In genomic region chr6:139373928-139374356, GRCh38 we compare ENCODE assay signal across 2 cellular contexts.
TF ChIP-seq lines count a peak whose summit lies in the region.

No MANE protein-coding gene starts in this region.

TF ChIP-seq in K562, 482 proteins besides CTCF, POLR2A, EP300 and RAD21 (continues in another document):
- TF ChIP-seq MTA1 (IDR thresholded peaks at IDR 0.05; ENCODE audit: borderline replicate concordance) (0 out of 2 replicates have a peak, but pooled peaks have one; percentile 10), ZBED1 (IDR thresholded peaks at IDR 0.05) (no peak), NFIC (IDR thresholded peaks at IDR 0.05) (no peak), ZEB2 (IDR thresholded peaks at IDR 0.05) (peak; percentile 10; the same call in 1 of the 2 replicates), ETV1 (tag; conservative IDR thresholded peaks at IDR 0.05; ENCODE audit: low read depth) (0 out of 2 replicates have a peak, but pooled peaks have one; percentile 31), RBM14 (IDR thresholded peaks at IDR 0.05; ENCODE audit: borderline replicate concordance, insufficient read depth, low read depth, low read length) (0 out of 2 replicates have a peak, but pooled peaks have one; percentile 58), SPI1 (IDR thresholded peaks at IDR 0.05; ENCODE audit: borderline replicate concordance, low read depth, low read length) (peak; percentile 70; the same call in 1 of the 2 replicates), SRSF9 (IDR thresholded peaks at IDR 0.05; ENCODE audit: borderline replicate concordance, low read depth, low read length) (no peak), ZNF740 (CRISPR knock-in tag; IDR thresholded peaks at IDR 0.05) (no peak), ZNF740 (tag; IDR thresholded peaks at IDR 0.05) (peak in 1 of 2 experiments; percentile 68; a peak in 1 of 4 replicates), ZNF79 (CRISPR knock-in tag; IDR thresholded peaks at IDR 0.05; ENCODE audit: low read depth) (no peak), LARP7 (IDR thresholded peaks at IDR 0.05) (0 out of 2 replicates have a peak, but pooled peaks have one; percentile 30), CHD4 (IDR thresholded peaks at IDR 0.05; ENCODE audit: insufficient read depth, insufficient replicate concordance, low read depth, low read length, poor library complexity, severe bottlenecking) (peak; percentile 6), NFRKB (IDR thresholded peaks at IDR 0.05; ENCODE audit: low read depth) (no peak), ZBTB17 (CRISPR knock-in tag; IDR thresholded peaks at IDR 0.05) (no peak; the same call in 1 of the 2 replicates), SMARCE1 (IDR thresholded peaks at IDR 0.05) (peak; percentile 49; the same call in 1 of the 2 replicates), ELF4 (CRISPR knock-in tag; IDR thresholded peaks at IDR 0.05) (peak; percentile 68; the same call in 1 of the 2 replicates), SRSF3 (IDR thresholded peaks at IDR 0.05; ENCODE audit: insufficient read depth, low read length) (peak; percentile 46; the same call in 1 of the 2 replicates), PHB (CRISPR knock-in tag; IDR thresholded peaks at IDR 0.05) (peak; percentile 65; the same call in 1 of the 2 replicates), HDAC6 (IDR thresholded peaks at IDR 0.05; ENCODE audit: low read depth, low read length) (no peak), FOXM1 (IDR thresholded peaks at IDR 0.05; ENCODE audit: low read depth) (no peak), FOXM1 (CRISPR knock-in tag; IDR thresholded peaks at IDR 0.05; ENCODE audit: low read depth) (0 out of 2 replicates have a peak, but pooled peaks have one; percentile 36), MYC (IDR thresholded peaks at IDR 0.05; ENCODE audit: low read depth, low read length) (no peak), MYC (CRISPR knock-in tag; IDR thresholded peaks at IDR 0.05; ENCODE audit: borderline replicate concordance, low read depth) (peak; percentile 21; the same call in 1 of the 2 replicates), HDAC2 (IDR thresholded peaks at IDR 0.05) (no peak), RBBP5 (IDR thresholded peaks at IDR 0.05; ENCODE audit: borderline replicate concordance, insufficient read depth, low read length, poor library complexity, severe bottlenecking) (peak; percentile 44), THRAP3 (IDR thresholded peaks at IDR 0.05; ENCODE audit: borderline replicate concordance) (no peak), ZNF12 (CRISPR knock-in tag; IDR thresholded peaks at IDR 0.05) (0 out of 2 replicates have a peak, but pooled peaks have one; percentile 49), TEAD4 (IDR thresholded peaks at IDR 0.05; ENCODE audit: low read length) (no peak), TEAD4 (CRISPR knock-in tag; IDR thresholded peaks at IDR 0.05; ENCODE audit: borderline replicate concordance) (no peak), MCM2 (IDR thresholded peaks at IDR 0.05; ENCODE audit: low read depth) (no peak), ZBTB7A (IDR thresholded peaks at IDR 0.05; ENCODE audit: borderline replicate concordance, control insufficient read depth, low read depth, low read length) (0 out of 2 replicates have a peak, but pooled peaks have one; percentile 17), SMC3 (conservative IDR thresholded peaks at IDR 0.05; ENCODE audit: insufficient read depth, low read depth, low read length) (no peak), ZBTB5 (IDR thresholded peaks at IDR 0.05) (0 out of 2 replicates have a peak, but pooled peaks have one; percentile 13)

TF ChIP-seq in HepG2, 621 proteins besides CTCF, POLR2A, EP300 and RAD21 (continues in another document):
- TF ChIP-seq ZNF850 (CRISPR knock-in tag; conservative IDR thresholded peaks at IDR 0.05) (no peak), REXO4 (CRISPR knock-in tag; IDR thresholded peaks at IDR 0.05; ENCODE audit: borderline replicate concordance) (no peak), ZNF446 (CRISPR knock-in tag; IDR thresholded peaks at IDR 0.05) (no peak), ZNF775 (CRISPR knock-in tag; IDR thresholded peaks at IDR 0.05; ENCODE audit: borderline replicate concordance) (no peak), MXI1 (IDR thresholded peaks at IDR 0.05; ENCODE audit: borderline replicate concordance, low read depth, low read length) (0 out of 3 replicates have a peak, but pooled peaks have one; percentile 7), HDAC6 (IDR thresholded peaks at IDR 0.05; ENCODE audit: low read depth, low read length) (no peak), ZNF317 (CRISPR knock-in tag; IDR thresholded peaks at IDR 0.05) (peak; percentile 62; the same call in 1 of the 2 replicates), ZNF432 (CRISPR knock-in tag; IDR thresholded peaks at IDR 0.05; ENCODE audit: borderline replicate concordance) (no peak), SIX1 (CRISPR knock-in tag; IDR thresholded peaks at IDR 0.05; ENCODE audit: borderline replicate concordance) (no peak), CHD4 (IDR thresholded peaks at IDR 0.05; ENCODE audit: borderline replicate concordance, low read length) (no peak), KDM5A (IDR thresholded peaks at IDR 0.05; ENCODE audit: borderline replicate concordance, low read length) (0 out of 2 replicates have a peak, but pooled peaks have one; percentile 5), HNF4G (IDR thresholded peaks at IDR 0.05; ENCODE audit: borderline replicate concordance, low read depth, low read length) (no peak), HNF4G (CRISPR knock-in tag; IDR thresholded peaks at IDR 0.05; ENCODE audit: borderline replicate concordance, low read depth) (no peak), ZNF780A (CRISPR knock-in tag; IDR thresholded peaks at IDR 0.05) (no peak), ZNF224 (CRISPR knock-in tag; IDR thresholded peaks at IDR 0.05) (no peak), POLR2AphosphoS5 (IDR thresholded peaks at IDR 0.05; ENCODE audit: low read depth, low read length) (no peak), ZNF776 (CRISPR knock-in tag; IDR thresholded peaks at IDR 0.05) (no peak), PAF1 (CRISPR knock-in tag; IDR thresholded peaks at IDR 0.05) (no peak), SAFB2 (CRISPR knock-in tag; IDR thresholded peaks at IDR 0.05; ENCODE audit: borderline replicate concordance, low read depth) (0 out of 2 replicates have a peak, but pooled peaks have one; percentile 68), MIXL1 (CRISPR knock-in tag; IDR thresholded peaks at IDR 0.05) (no peak), NONO (IDR thresholded peaks at IDR 0.05) (no peak), NONO (CRISPR knock-in tag; conservative IDR thresholded peaks at IDR 0.05) (no peak), THAP9 (CRISPR knock-in tag; IDR thresholded peaks at IDR 0.05; ENCODE audit: borderline replicate concordance) (peak; percentile 20; the same call in 1 of the 2 replicates), ZC3H13 (CRISPR knock-in tag; IDR thresholded peaks at IDR 0.05) (no peak), ZNF501 (CRISPR knock-in tag; IDR thresholded peaks at IDR 0.05) (peak; percentile 75), IKZF4 (CRISPR knock-in tag; IDR thresholded peaks at IDR 0.05; ENCODE audit: borderline replicate concordance, low read depth, not compliant biosample characterization) (peak; percentile 25), TBL1XR1 (IDR thresholded peaks at IDR 0.05; ENCODE audit: borderline replicate concordance, low read length, partially characterized antibody) (no peak), RARG (CRISPR knock-in tag; IDR thresholded peaks at IDR 0.05; ENCODE audit: low read depth) (no peak), MYNN (CRISPR knock-in tag; IDR thresholded peaks at IDR 0.05; ENCODE audit: low read depth) (no peak), JUNB (CRISPR knock-in tag; IDR thresholded peaks at IDR 0.05; ENCODE audit: borderline replicate concordance) (0 out of 2 replicates have a peak, but pooled peaks have one; percentile 6), TCF12 (IDR thresholded peaks at IDR 0.05) (no peak), TCF12 (CRISPR knock-in tag; IDR thresholded peaks at IDR 0.05) (no peak), FUBP1 (CRISPR knock-in tag; IDR thresholded peaks at IDR 0.05; ENCODE audit: borderline replicate concordance) (peak; percentile 60; the same call in 1 of the 2 replicates), ZNF879 (CRISPR knock-in tag; IDR thresholded peaks at IDR 0.05) (peak; percentile 23; the same call in 1 of the 2 replicates), ZFY (CRISPR knock-in tag; IDR thresholded peaks at IDR 0.05) (no peak), ZNF253 (CRISPR knock-in tag; IDR thresholded peaks at IDR 0.05; ENCODE audit: borderline replicate concordance) (0 out of 2 replicates have a peak, but pooled peaks have one; percentile 7)
- TF ChIP-seq, protein P1, sequence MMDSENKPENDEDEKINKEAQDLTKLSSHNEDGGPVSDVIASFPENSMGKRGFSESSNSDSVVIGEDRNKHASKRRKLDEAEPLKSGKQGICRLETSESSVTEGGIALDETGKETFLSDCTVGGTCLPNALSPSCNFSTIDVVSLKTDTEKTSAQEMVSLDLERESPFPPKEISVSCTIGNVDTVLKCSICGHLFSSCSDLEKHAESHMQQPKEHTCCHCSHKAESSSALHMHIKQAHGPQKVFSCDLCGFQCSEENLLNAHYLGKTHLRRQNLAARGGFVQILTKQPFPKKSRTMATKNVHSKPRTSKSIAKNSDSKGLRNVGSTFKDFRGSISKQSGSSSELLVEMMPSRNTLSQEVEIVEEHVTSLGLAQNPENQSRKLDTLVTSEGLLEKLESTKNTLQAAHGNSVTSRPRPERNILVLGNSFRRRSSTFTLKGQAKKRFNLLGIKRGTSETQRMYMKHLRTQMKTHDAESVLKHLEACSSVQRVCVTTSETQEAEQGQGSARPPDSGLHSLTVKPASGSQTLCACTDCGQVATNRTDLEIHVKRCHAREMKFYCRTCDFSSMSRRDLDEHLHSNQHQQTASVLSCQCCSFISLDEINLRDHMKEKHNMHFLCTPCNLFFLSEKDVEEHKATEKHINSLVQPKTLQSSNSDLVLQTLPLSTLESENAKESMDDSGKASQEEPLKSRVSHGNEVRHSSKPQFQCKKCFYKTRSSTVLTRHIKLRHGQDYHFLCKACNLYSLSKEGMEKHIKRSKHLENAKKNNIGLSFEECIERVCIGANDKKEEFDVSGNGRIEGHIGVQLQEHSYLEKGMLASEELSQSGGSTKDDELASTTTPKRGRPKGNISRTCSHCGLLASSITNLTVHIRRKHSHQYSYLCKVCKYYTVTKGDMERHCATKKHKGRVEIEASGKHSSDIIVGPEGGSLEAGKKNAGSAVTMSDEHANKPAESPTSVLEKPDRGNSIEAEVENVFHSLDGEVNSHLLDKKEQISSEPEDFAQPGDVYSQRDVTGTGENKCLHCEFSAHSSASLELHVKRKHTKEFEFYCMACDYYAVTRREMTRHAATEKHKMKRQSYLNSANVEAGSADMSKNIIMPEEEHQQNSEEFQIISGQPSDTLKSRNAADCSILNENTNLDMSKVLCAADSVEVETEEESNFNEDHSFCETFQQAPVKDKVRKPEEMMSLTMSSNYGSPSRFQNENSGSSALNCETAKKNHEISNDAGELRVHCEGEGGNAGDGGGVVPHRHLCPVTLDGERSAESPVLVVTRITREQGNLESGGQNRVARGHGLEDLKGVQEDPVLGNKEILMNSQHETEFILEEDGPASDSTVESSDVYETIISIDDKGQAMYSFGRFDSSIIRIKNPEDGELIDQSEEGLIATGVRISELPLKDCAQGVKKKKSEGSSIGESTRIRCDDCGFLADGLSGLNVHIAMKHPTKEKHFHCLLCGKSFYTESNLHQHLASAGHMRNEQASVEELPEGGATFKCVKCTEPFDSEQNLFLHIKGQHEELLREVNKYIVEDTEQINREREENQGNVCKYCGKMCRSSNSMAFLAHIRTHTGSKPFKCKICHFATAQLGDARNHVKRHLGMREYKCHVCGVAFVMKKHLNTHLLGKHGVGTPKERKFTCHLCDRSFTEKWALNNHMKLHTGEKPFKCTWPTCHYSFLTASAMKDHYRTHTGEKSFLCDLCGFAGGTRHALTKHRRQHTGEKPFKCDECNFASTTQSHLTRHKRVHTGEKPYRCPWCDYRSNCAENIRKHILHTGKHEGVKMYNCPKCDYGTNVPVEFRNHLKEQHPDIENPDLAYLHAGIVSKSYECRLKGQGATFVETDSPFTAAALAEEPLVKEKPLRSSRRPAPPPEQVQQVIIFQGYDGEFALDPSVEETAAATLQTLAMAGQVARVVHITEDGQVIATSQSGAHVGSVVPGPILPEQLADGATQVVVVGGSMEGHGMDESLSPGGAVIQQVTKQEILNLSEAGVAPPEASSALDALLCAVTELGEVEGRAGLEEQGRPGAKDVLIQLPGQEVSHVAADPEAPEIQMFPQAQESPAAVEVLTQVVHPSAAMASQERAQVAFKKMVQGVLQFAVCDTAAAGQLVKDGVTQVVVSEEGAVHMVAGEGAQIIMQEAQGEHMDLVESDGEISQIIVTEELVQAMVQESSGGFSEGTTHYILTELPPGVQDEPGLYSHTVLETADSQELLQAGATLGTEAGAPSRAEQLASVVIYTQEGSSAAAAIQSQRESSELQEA (CRISPR knock-in tag; IDR thresholded peaks at IDR 0.05; ENCODE audit: not compliant biosample characterization): peak; percentile 32
- TF ChIP-seq, protein P2, sequence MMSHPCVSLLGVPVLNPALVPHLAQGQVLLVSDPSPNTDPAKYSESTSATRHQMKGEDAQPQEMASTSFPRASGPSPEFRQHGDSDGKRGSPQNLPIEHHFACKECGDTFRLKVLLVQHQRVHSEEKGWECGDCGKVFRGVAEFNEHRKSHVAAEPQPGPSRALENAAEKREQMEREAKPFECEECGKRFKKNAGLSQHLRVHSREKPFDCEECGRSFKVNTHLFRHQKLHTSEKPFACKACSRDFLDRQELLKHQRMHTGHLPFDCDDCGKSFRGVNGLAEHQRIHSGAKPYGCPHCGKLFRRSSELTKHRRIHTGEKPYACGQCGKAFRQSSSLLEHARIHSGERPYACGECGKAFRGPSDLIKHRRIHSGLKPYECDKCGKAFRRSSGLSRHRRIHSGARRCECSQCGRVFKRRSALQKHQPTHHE (CRISPR knock-in tag; IDR thresholded peaks at IDR 0.05; ENCODE audit: borderline replicate concordance): no peak
